In genomic region chr9:121344062-121344696, GRCh38 we compare ENCODE assay signal across 14 cellular contexts. TPM values are rescaled to one million over a fixed set of nuclear protein-coding genes. Genes with fewer than 3 reads are reported as not detected.
DNase-seq lines count a peak whose midpoint lies in the region; ATAC-seq and TF ChIP-seq lines count a peak whose summit lies in the region.
"Had no signal": no experiment of that assay in that cellular context is flagged by ENCODE, and none has a peak within 500 bp of the region (broad histone marks: within the 10 kb centered on the region; RNA-seq: fewer than 3 reads in every experiment).

No MANE protein-coding gene starts in this region.

- H3K9me3 ChIP-seq in prostate gland, result no peaks in the 10 kb centered on the region
- H3K9me3 ChIP-seq: BLaER1 treated with 17β-estradiol and CSF1 and Interleukin-3, amounts not matched to agents 10 nM and 100 nM; tibial nerve had no signal

- no peak overlapping the region for H3K27ac Mint-ChIP-seq in activated naive CD8-positive, alpha-beta T cell treated with anti-CD3 and anti-CD28 coated beads, Interleukin-2, amount 50 U/mL, for 24 hours
- H3K27ac Mint-ChIP-seq: HFFc6 had no signal

- TF ChIP-seq POLR2A in prostate gland (IDR thresholded peaks at IDR 0.05) (no peak), lower leg skin (IDR thresholded peaks at IDR 0.05) (no peak)

- WGBS in prostate gland, result 10% methylated on average over 6 of the region's 6 CpGs
- 47 to 61% methylated on average over 6 of the region's 6 CpGs for WGBS in lower leg skin, 2 donors

- H3K27me3 ChIP-seq in prostate gland (replicated peaks; ENCODE audit: insufficient read depth), result no peaks in the 10 kb centered on the region
- H3K27me3 ChIP-seq: BLaER1 treated with 17β-estradiol and CSF1 and Interleukin-3, amounts not matched to agents 10 nM and 100 nM; tibial nerve had no signal

- H3K4me1 ChIP-seq in prostate gland (replicated peaks), result peaks cover 4% of the 10 kb centered on the region

- TF ChIP-seq CTCF in prostate gland (IDR thresholded peaks at IDR 0.05) (no peak), lower leg skin (IDR thresholded peaks at IDR 0.05) (no peak)

- in situ Hi-C loops in G401 (cut with HindIII; ENCODE audit: low sequenced_read_pairs), result no loop called here

- H3K27ac ChIP-seq in prostate gland, result peak overlapping the region; percentile 39 to 52
- H3K27ac ChIP-seq: BLaER1 treated with 17β-estradiol and CSF1 and Interleukin-3, amounts not matched to agents 10 nM and 100 nM had no signal

- H3K36me3 Mint-ChIP-seq in activated naive CD8-positive, alpha-beta T cell treated with anti-CD3 and anti-CD28 coated beads, Interleukin-2, amount 50 U/mL, for 24 hours (ENCODE audit: low read depth), result peaks cover 17% of the 10 kb centered on the region

- H3K27me3 Mint-ChIP-seq in activated naive CD8-positive, alpha-beta T cell treated with anti-CD3 and anti-CD28 coated beads, Interleukin-2, amount 50 U/mL, for 24 hours, result no peaks in the 10 kb centered on the region

- H3K4me1 Mint-ChIP-seq in activated naive CD8-positive, alpha-beta T cell treated with anti-CD3 and anti-CD28 coated beads, Interleukin-2, amount 50 U/mL, for 24 hours, result peaks cover 5% of the 10 kb centered on the region

- DNase-seq in G401 (ENCODE audit: low spot score), result peak; percentile 22
- DNase-seq in NCI-H2029 (lab: John Stamatoyannopoulos, UW), result peak; percentile 80
- peak; percentile 42 for DNase-seq in astrocyte of the hippocampus (ENCODE audit: low read depth, low spot score)
- DNase-seq in prostate gland (ENCODE audit: low spot score), result no peak
- DNase-seq in activated naive CD8-positive, alpha-beta T cell treated with anti-CD3 and anti-CD28 coated beads, Interleukin-2, amount 50 U/mL, for 24 hours, result no peak
- no peak for DNase-seq in lower leg skin (ENCODE audit: low spot score in 2 of 2)
- DNase-seq: activated CD4-positive, alpha-beta T cell treated with anti-CD3 and anti-CD28 coated beads for 4 hours; aorta; HFFc6; NCI-H526 had no signal

- H3K36me3 ChIP-seq in prostate gland, result peaks cover 0 to 3% of the 10 kb centered on the region in 2 donors
- H3K36me3 ChIP-seq: BLaER1 treated with 17β-estradiol and CSF1 and Interleukin-3, amounts not matched to agents 10 nM and 100 nM had no signal

- no peak overlapping the region for H3K4me3 Mint-ChIP-seq in activated naive CD8-positive, alpha-beta T cell treated with anti-CD3 and anti-CD28 coated beads, Interleukin-2, amount 50 U/mL, for 24 hours
- H3K4me3 Mint-ChIP-seq: HFFc6 had no signal

- H3K9me3 Mint-ChIP-seq in activated naive CD8-positive, alpha-beta T cell treated with anti-CD3 and anti-CD28 coated beads, Interleukin-2, amount 50 U/mL, for 24 hours, result no peaks in the 10 kb centered on the region
- H3K9me3 Mint-ChIP-seq: HFFc6 had no signal

- ATAC-seq in HG02970 (IDR thresholded peaks at IDR 0.05; ENCODE audit: low FRiP score, unreplicated experiment), result no peak
- no peak for ATAC-seq in activated naive CD8-positive, alpha-beta T cell treated with anti-CD3 and anti-CD28 coated beads, Interleukin-2, amount 50 U/mL, for 24 hours
- ATAC-seq: GM12878 had no signal

- H3K4me3 ChIP-seq in prostate gland (no peak overlapping the region), lower leg skin (ENCODE audit: low read depth, poor library complexity, severe bottlenecking) (no peak overlapping the region)
- H3K4me3 ChIP-seq: BLaER1 treated with 17β-estradiol and CSF1 and Interleukin-3, amounts not matched to agents 10 nM and 100 nM; GM12878; tibial nerve had no signal

- intact Hi-C loops in prostate gland (cut with DNase I) (no loop called here), lower leg skin (cut with DNase I; ENCODE audit: low total_unique reads) (no loop called here)

RNA-seq across cellular contexts. Expression of gene STOM, which starts 25.9 kb away (rescaled TPM):
- 32.2 and 41.0 TPM in 2 replicates for total RNA-seq in G401 (2014; rRNA removed; shearing (Covaris generic))
- total RNA-seq in prostate gland (10 to 100 TPM; 64.3 to 85.1 TPM), lower leg skin (100 to 1,000 TPM; 131 to 323 (median 208) TPM)

Comparison
In these comparisons a context has a peak if more than half of its experiments do, and no peak if none do; other contexts are left out.
1. DNase-seq: peak in G401 (single experiment), NCI-H2029 (single experiment) and astrocyte of the hippocampus (single experiment); none in prostate gland (single experiment), activated naive CD8-positive, alpha-beta T cell treated with anti-CD3 and anti-CD28 coated beads, Interleukin-2, amount 50 U/mL, for 24 hours (single experiment) and lower leg skin (0 of 2).